ENCODE assay signal across 8 cellular contexts in genomic region chr5:443239-444151, GRCh38. TPM values are rescaled to one million over a fixed set of nuclear protein-coding genes. Genes with fewer than 3 reads are reported as not detected.
DNase-seq lines count a peak whose midpoint lies in the region; ATAC-seq, FAIRE-seq and TF ChIP-seq lines count a peak whose summit lies in the region.

No MANE protein-coding gene starts in this region.

- no peaks in the 10 kb centered on the region for H3K27me3 ChIP-seq in GM12878 (replicated peaks in 1 of 2; ENCODE audit: control insufficient read depth in 2 of 2, insufficient read depth in 2 of 2, low read length in 1 of 2)

- no peaks in the 10 kb centered on the region for H3K9me3 ChIP-seq in OCI-LY7 (ENCODE audit: low read length)
- H3K9me3 ChIP-seq in GM12878 (replicated peaks; ENCODE audit: control insufficient read depth, insufficient read depth, low read length), result no peaks in the 10 kb centered on the region

- ATAC-seq in GM18867 (IDR thresholded peaks at IDR 0.05; ENCODE audit: unreplicated experiment) (peak; percentile 12), HG02763 (IDR thresholded peaks at IDR 0.05; ENCODE audit: unreplicated experiment) (peak; percentile 19), GM12878 (peak; percentile 32), HG03469 (IDR thresholded peaks at IDR 0.05; ENCODE audit: unreplicated experiment) (no peak)

- TF ChIP-seq RAD21 in GM12878 (IDR thresholded peaks at IDR 0.05; ENCODE audit: insufficient read depth, low read depth, low read length), result no peak

- peak; percentile 37 for TF ChIP-seq POLR2A in GM12878 (IDR thresholded peaks at IDR 0.05; ENCODE audit: low read depth, low read length)

- H3K27ac ChIP-seq in OCI-LY7 (ENCODE audit: low read depth, low read length, poor library complexity, severe bottlenecking) (peak overlapping the region; percentile 3), GM12878 (ENCODE audit: control insufficient read depth, insufficient read depth) (peak overlapping the region; percentile 70)

- RAD21 ChIA-PET in GM12878 (lab: Charles Lee; ENCODE audit: unreplicated experiment), result interaction anchor here (0.7 to 1.0 kb wide), 2 partner anchors 126 to 127 kb away, joined by 3 to 6 read pairs; no protein-coding TSS in a partner anchor

- peak; percentile 52 for DNase-seq in OCI-LY7 (ENCODE audit: low spot score)
- no peak for DNase-seq in GM12878 (ENCODE audit: low read depth, low spot score)
- DNase-seq in islet precursor cell, result peak; percentile 49
- DNase-seq in stimulated activated CD4-positive, alpha-beta T cell treated with anti-CD3 and anti-CD28 coated beads, Interleukin-4, amount 100 ng/mL, for 48 hours (ENCODE audit: low read depth in 2 of 2), result peak; percentile 26 to 34
- DNase-seq in NCI-H446 (lab: John Stamatoyannopoulos, UW), result no peak

- intact Hi-C loops in OCI-LY7 (cut with micrococcal nuclease; ENCODE audit: unreplicated experiment), result no loop called here
- intact Hi-C loops in GM12878 (cut with micrococcal nuclease; ENCODE audit: unreplicated experiment), result no loop called here

- TF ChIP-seq EP300 in GM12878 (IDR thresholded peaks at IDR 0.05; ENCODE audit: borderline replicate concordance in 1 of 2, control insufficient read depth in 1 of 2, low read depth in 2 of 2, low read length in 2 of 2), result no peak

- H3K36me3 ChIP-seq in OCI-LY7 (ENCODE audit: insufficient read depth, low read length) (peaks cover 24% of the 10 kb centered on the region), GM12878 (ENCODE audit: control insufficient read depth in 2 of 2, insufficient read depth in 2 of 2, low read length in 1 of 2) (peaks cover 15 to 17% of the 10 kb centered on the region in 2 experiments)

- H4K20me1 ChIP-seq in OCI-LY7 (ENCODE audit: insufficient read depth, low read length) (no peaks in the 10 kb centered on the region), GM12878 (ENCODE audit: control insufficient read depth, insufficient read depth) (no peaks in the 10 kb centered on the region)

- H3K4me2 ChIP-seq in OCI-LY7 (ENCODE audit: low read length), result peak overlapping the region; percentile 87
- peak overlapping the region; percentile 93 for H3K4me2 ChIP-seq in GM12878 (ENCODE audit: control insufficient read depth, insufficient read depth)

- POLR2A ChIA-PET in OCI-LY7 (lab: Charles Lee) (no interaction called here), GM12878 (lab: Charles Lee) (no interaction called here)

- BruUV-seq in OCI-LY7 (replicated peaks; lab: Mats Ljungman, UMichigan) (no TSS peak), GM12878 (replicated peaks; lab: Mats Ljungman, UMichigan) (no TSS peak)

- H2AFZ ChIP-seq in OCI-LY7 (ENCODE audit: low read length), result no peak overlapping the region; the same call in 1 of the 2 replicates
- H2AFZ ChIP-seq in GM12878 (ENCODE audit: control insufficient read depth, low read depth, low read length), result peak overlapping the region; percentile 51

- SMC1A ChIA-PET in GM12878 (lab: Charles Lee; ENCODE audit: uncharacterized antibody, unreplicated experiment), result no interaction called here

- peak overlapping the region; percentile 87 for H3K9ac ChIP-seq in GM12878 (ENCODE audit: control insufficient read depth, insufficient read depth, low read length)

- FAIRE-seq in GM12878 (lab: Jason Lieb, UNC), result no peak

- TF ChIP-seq CTCF in OCI-LY7 (conservative IDR thresholded peaks at IDR 0.05; ENCODE audit: low read length), result no peak
- TF ChIP-seq CTCF in GM12878 (IDR thresholded peaks at IDR 0.05 in 2 of 3, conservative IDR thresholded peaks at IDR 0.05 in 1 of 3; ENCODE audit: control insufficient read depth in 2 of 3, extremely low read depth in 1 of 3, insufficient read depth in 1 of 3, low read depth in 3 of 3, low read length in 3 of 3), result no peak

- peak overlapping the region; percentile 96 for H3K4me3 ChIP-seq in OCI-LY7 (ENCODE audit: low read depth, low read length, poor library complexity, severe bottlenecking)
- peak overlapping the region; percentile 81 for H3K4me3 ChIP-seq in GM12878

- no peaks in the 10 kb centered on the region for H3K9me2 ChIP-seq in OCI-LY7 (ENCODE audit: insufficient read depth, low read length)

- CTCF ChIA-PET in OCI-LY7 (lab: Charles Lee; ENCODE audit: unreplicated experiment), result no interaction called here
- CTCF ChIA-PET in GM12878 (lab: Yijun Ruan, JAX), result interaction anchor here (3.6 to 4.5 kb wide), 2 partner anchors 28 to 126 kb away, joined by 29 to 46 read pairs; no protein-coding TSS in a partner anchor

- in situ Hi-C loops in GM12878 (cut with MboI), result no loop called here

- WGBS in GM12878 (ENCODE audit: insufficient coverage, insufficient replicate concordance, low lambda C conversion rate, missing lambda C conversion rate), result 14% methylated on average over 44 of the region's 62 CpGs

- H3K79me2 ChIP-seq in OCI-LY7 (ENCODE audit: insufficient read depth, low read depth, low read length) (peaks cover 14% of the 10 kb centered on the region; the same call in 1 of the 2 replicates), GM12878 (ENCODE audit: control insufficient read depth, insufficient read depth, low read length) (peaks cover 31% of the 10 kb centered on the region)

- H3K4me1 ChIP-seq in OCI-LY7 (ENCODE audit: insufficient read depth, low read length, poor library complexity, severe bottlenecking) (peaks cover 27% of the 10 kb centered on the region), GM12878 (ENCODE audit: control insufficient read depth, insufficient read depth, low read length) (peaks cover 23% of the 10 kb centered on the region)

TF ChIP-seq in GM12878, 131 proteins besides CTCF, POLR2A, EP300 and RAD21 (continues in another document):
- no peak for TF ChIP-seq WRNIP1 (IDR thresholded peaks at IDR 0.05; ENCODE audit: borderline replicate concordance, low read depth, low read length)
- TF ChIP-seq ZBTB4 (CRISPR knock-in tag; IDR thresholded peaks at IDR 0.05), result no peak
- no peak for TF ChIP-seq SP1 (IDR thresholded peaks at IDR 0.05; ENCODE audit: low read depth, low read length)
- no peak for TF ChIP-seq SKIL (IDR thresholded peaks at IDR 0.05; ENCODE audit: low read depth, poor library complexity, severe bottlenecking)
- no peak for TF ChIP-seq SMC3 (IDR thresholded peaks at IDR 0.05; ENCODE audit: borderline replicate concordance, low read length)
- TF ChIP-seq CBX3 (IDR thresholded peaks at IDR 0.05; ENCODE audit: borderline replicate concordance, low read depth), result no peak
- no peak for TF ChIP-seq TAF1 (IDR thresholded peaks at IDR 0.05; ENCODE audit: borderline replicate concordance, low read depth, low read length)
- no peak for TF ChIP-seq SREBF2 (IDR thresholded peaks at IDR 0.05; ENCODE audit: low read length)

RNA-seq across cellular contexts. Expression of gene EXOC3, which starts 0.5 kb away (rescaled TPM):
- total RNA-seq in OCI-LY7 (2014; rRNA removed; shearing (Covaris generic)), result 27.4 and 31.0 TPM in 2 replicates
- total RNA-seq in OCI-LY7 (2022) (58.2 and 58.9 TPM in 2 replicates), GM12878 (2014; rRNA removed) (28.6 and 32.5 TPM in 2 replicates), GM12878 (2014; rRNA removed; fragmentation: Illumina TruSeq; extraction: Trizol) (22.4 and 25.4 TPM in 2 replicates), GM12878 (2021) (48.9 and 50.3 TPM in 2 replicates)
- 139 and 145 TPM in 2 replicates for total RNA-seq in GM12878 (2013; cell fraction: nucleolus; rRNA removed)
- 26.9 TPM for polyA plus RNA-seq in GM12878 (2011; ENCODE audit: low read depth)
- polyA plus RNA-seq in GM12878 (2011; rRNA removed) (16.4 and 22.6 TPM in 2 replicates), GM12878 (2014; fragmentation: Illumina TruSeq; extraction: Trizol) (18.5 and 24.8 TPM in 2 replicates), GM12878 (2014; fragmentation: Nextera tagmentation; extraction: Ambion mirVana) (1 to 10 TPM; 1.6 to 7.2 TPM), GM12878 (2014; rRNA removed) (30.5 and 33.2 TPM in 2 replicates), GM12878 (2016; fragmentation: Nextera tagmentation; extraction: Ambion mirVana) (10 to 100 TPM; 52.7 to 53.0 TPM)
- polyA plus RNA-seq in GM12878 (2011; cell fraction: cytosol; rRNA removed), result 24.5 and 26.9 TPM in 2 replicates
- 77.4 and 98.6 TPM in 2 replicates for polyA plus RNA-seq in GM12878 (2011; cell fraction: nucleus; rRNA removed)
- polyA plus RNA-seq in GM12878 (2012), result 40.4 and 47.5 TPM in 2 replicates
- 26.3 and 28.8 TPM in 2 replicates for polyA minus RNA-seq in GM12878 (2011; rRNA and poly(A)+ RNA removed)
- polyA minus RNA-seq in GM12878 (2011; cell fraction: cytosol; rRNA and poly(A)+ RNA removed), result 10.8 and 14.6 TPM in 2 replicates
- polyA minus RNA-seq in GM12878 (2011; cell fraction: nucleus; rRNA and poly(A)+ RNA removed), result 21.5 and 30.1 TPM in 2 replicates

Comparison
In these comparisons a context has a peak if more than half of its experiments do, and no peak if none do; other contexts are left out.
1. DNase-seq: peak in OCI-LY7 (single experiment), islet precursor cell (single experiment) and stimulated activated CD4-positive, alpha-beta T cell treated with anti-CD3 and anti-CD28 coated beads, Interleukin-4, amount 100 ng/mL, for 48 hours (2 of 2); none in GM12878 (single experiment) and NCI-H446 (0 of 2).